In the genomic region with DNA sequence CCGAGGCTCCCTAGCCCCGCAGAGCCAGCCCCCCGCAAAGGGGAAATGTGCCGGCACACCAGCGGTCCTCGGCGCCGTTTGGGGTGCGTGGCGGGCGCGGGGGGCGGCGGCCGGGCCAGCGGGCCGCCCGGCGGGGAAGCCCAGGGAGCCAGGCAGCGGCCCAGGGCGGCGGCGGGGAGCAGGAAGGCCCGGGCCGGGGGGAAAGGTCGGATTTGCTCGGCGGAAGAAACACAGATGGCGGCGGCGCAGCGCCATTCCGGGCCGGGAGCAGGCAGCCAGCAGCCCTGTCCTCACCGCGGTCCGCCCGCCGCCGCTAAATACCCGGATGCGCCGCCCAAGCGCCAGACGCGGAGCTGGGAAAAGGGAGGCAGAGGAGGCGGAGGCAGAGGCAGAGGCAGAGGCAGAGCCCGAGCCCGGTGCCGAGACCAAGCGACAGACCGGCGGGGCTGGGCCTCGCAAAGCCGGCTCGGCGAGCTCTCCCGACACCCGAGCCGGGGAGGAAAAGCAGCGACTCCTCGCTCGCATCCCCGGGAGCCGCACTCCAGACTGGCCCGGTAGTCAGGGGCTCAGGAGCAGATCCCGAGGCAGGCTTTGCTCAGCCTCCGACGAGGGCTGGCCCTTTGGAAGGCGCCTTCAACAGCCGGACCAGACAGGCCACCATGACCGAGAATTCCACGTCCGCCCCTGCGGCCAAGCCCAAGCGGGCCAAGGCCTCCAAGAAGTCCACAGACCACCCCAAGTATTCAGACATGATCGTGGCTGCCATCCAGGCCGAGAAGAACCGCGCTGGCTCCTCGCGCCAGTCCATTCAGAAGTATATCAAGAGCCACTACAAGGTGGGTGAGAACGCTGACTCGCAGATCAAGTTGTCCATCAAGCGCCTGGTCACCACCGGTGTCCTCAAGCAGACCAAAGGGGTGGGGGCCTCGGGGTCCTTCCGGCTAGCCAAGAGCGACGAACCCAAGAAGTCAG, we compare ENCODE assay signal across 1 cellular context.
TF ChIP-seq lines count a peak whose summit lies in the region.

No MANE protein-coding gene starts in this region.

TF ChIP-seq in HepG2, 621 proteins besides CTCF, POLR2A, EP300 and RAD21 (continued from another document and continues in another):
- no peak for TF ChIP-seq RCOR2 (CRISPR knock-in tag; IDR thresholded peaks at IDR 0.05)
- TF ChIP-seq HIVEP1 (CRISPR knock-in tag; IDR thresholded peaks at IDR 0.05) = no peak
- TF ChIP-seq ZNF205 (CRISPR knock-in tag; IDR thresholded peaks at IDR 0.05) = 0 out of 2 replicates have a peak, but pooled peaks have one; percentile 73
- TF ChIP-seq, protein P1, sequence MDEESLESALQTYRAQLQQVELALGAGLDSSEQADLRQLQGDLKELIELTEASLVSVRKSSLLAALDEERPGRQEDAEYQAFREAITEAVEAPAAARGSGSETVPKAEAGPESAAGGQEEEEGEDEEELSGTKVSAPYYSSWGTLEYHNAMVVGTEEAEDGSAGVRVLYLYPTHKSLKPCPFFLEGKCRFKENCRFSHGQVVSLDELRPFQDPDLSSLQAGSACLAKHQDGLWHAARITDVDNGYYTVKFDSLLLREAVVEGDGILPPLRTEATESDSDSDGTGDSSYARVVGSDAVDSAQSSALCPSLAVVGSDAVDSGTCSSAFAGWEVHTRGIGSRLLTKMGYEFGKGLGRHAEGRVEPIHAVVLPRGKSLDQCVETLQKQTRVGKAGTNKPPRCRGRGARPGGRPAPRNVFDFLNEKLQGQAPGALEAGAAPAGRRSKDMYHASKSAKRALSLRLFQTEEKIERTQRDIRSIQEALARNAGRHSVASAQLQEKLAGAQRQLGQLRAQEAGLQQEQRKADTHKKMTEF (CRISPR knock-in tag; IDR thresholded peaks at IDR 0.05) = peak; percentile 64
- TF ChIP-seq ETV6 (CRISPR knock-in tag; conservative IDR thresholded peaks at IDR 0.05) = no peak
- TF ChIP-seq GATAD2A (CRISPR knock-in tag; IDR thresholded peaks at IDR 0.05) = peak; percentile 50; the same call in 1 of the 2 replicates
- peak; percentile 14; the same call in 1 of the 2 replicates for TF ChIP-seq ZBTB7B (CRISPR knock-in tag; IDR thresholded peaks at IDR 0.05)
- TF ChIP-seq DR1 (CRISPR knock-in tag; IDR thresholded peaks at IDR 0.05) = peak; percentile 85
- TF ChIP-seq, protein P2, sequence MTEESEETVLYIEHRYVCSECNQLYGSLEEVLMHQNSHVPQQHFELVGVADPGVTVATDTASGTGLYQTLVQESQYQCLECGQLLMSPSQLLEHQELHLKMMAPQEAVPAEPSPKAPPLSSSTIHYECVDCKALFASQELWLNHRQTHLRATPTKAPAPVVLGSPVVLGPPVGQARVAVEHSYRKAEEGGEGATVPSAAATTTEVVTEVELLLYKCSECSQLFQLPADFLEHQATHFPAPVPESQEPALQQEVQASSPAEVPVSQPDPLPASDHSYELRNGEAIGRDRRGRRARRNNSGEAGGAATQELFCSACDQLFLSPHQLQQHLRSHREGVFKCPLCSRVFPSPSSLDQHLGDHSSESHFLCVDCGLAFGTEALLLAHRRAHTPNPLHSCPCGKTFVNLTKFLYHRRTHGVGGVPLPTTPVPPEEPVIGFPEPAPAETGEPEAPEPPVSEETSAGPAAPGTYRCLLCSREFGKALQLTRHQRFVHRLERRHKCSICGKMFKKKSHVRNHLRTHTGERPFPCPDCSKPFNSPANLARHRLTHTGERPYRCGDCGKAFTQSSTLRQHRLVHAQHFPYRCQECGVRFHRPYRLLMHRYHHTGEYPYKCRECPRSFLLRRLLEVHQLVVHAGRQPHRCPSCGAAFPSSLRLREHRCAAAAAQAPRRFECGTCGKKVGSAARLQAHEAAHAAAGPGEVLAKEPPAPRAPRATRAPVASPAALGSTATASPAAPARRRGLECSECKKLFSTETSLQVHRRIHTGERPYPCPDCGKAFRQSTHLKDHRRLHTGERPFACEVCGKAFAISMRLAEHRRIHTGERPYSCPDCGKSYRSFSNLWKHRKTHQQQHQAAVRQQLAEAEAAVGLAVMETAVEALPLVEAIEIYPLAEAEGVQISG (CRISPR knock-in tag; IDR thresholded peaks at IDR 0.05) = peak; percentile 85
- TF ChIP-seq MYNN (CRISPR knock-in tag; IDR thresholded peaks at IDR 0.05; ENCODE audit: low read depth) = no peak; the same call in 1 of the 2 replicates
- no peak for TF ChIP-seq ZNF660 (CRISPR knock-in tag; IDR thresholded peaks at IDR 0.05; ENCODE audit: borderline replicate concordance, low read depth)
- TF ChIP-seq NFKB2 (CRISPR knock-in tag; IDR thresholded peaks at IDR 0.05; ENCODE audit: borderline replicate concordance) = peak; percentile 75
- TF ChIP-seq ADNP (CRISPR knock-in tag; IDR thresholded peaks at IDR 0.05) = 0 out of 2 replicates have a peak, but pooled peaks have one; percentile 27
- no peak for TF ChIP-seq ZFP36L2 (CRISPR knock-in tag; IDR thresholded peaks at IDR 0.05)
- peak; percentile 47 for TF ChIP-seq SP2 (CRISPR knock-in tag; IDR thresholded peaks at IDR 0.05)
- no peak for TF ChIP-seq HMG20B (CRISPR knock-in tag; conservative IDR thresholded peaks at IDR 0.05)
- TF ChIP-seq, protein P3, sequence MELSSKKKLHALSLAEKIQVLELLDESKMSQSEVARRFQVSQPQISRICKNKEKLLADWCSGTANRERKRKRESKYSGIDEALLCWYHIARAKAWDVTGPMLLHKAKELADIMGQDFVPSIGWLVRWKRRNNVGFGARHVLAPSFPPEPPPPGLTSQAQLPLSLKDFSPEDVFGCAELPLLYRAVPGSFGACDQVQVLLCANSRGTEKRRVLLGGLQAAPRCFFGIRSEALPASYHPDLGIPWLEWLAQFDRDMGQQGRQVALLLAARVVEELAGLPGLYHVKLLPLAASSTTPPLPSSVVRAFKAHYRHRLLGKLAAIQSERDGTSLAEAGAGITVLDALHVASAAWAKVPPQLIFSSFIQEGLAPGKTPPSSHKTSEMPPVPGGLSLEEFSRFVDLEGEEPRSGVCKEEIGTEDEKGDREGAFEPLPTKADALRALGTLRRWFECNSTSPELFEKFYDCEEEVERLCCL (CRISPR knock-in tag; IDR thresholded peaks at IDR 0.05; ENCODE audit: borderline replicate concordance) = no peak
- 0 out of 2 replicates have a peak, but pooled peaks have one; percentile 23 for TF ChIP-seq ONECUT2 (CRISPR knock-in tag; IDR thresholded peaks at IDR 0.05)
- TF ChIP-seq PLRG1 (conservative IDR thresholded peaks at IDR 0.05) = no peak
- TF ChIP-seq MEIS2 (CRISPR knock-in tag; IDR thresholded peaks at IDR 0.05) = peak; percentile 85
- TF ChIP-seq TAF1 (CRISPR knock-in tag; IDR thresholded peaks at IDR 0.05) = peak; percentile 91
- peak; percentile 92; the same call in 1 of the 2 replicates for TF ChIP-seq ZNF788 (CRISPR knock-in tag; IDR thresholded peaks at IDR 0.05; ENCODE audit: borderline replicate concordance)
- peak; percentile 43; the same call in 1 of the 2 replicates for TF ChIP-seq BRCA1 (CRISPR knock-in tag; IDR thresholded peaks at IDR 0.05)
- TF ChIP-seq NR3C1 (CRISPR knock-in tag; IDR thresholded peaks at IDR 0.05) = no peak
- TF ChIP-seq ISL2 (CRISPR knock-in tag; IDR thresholded peaks at IDR 0.05) = peak; percentile 74
- no peak for TF ChIP-seq NFRKB (IDR thresholded peaks at IDR 0.05)
- TF ChIP-seq, protein P4, sequence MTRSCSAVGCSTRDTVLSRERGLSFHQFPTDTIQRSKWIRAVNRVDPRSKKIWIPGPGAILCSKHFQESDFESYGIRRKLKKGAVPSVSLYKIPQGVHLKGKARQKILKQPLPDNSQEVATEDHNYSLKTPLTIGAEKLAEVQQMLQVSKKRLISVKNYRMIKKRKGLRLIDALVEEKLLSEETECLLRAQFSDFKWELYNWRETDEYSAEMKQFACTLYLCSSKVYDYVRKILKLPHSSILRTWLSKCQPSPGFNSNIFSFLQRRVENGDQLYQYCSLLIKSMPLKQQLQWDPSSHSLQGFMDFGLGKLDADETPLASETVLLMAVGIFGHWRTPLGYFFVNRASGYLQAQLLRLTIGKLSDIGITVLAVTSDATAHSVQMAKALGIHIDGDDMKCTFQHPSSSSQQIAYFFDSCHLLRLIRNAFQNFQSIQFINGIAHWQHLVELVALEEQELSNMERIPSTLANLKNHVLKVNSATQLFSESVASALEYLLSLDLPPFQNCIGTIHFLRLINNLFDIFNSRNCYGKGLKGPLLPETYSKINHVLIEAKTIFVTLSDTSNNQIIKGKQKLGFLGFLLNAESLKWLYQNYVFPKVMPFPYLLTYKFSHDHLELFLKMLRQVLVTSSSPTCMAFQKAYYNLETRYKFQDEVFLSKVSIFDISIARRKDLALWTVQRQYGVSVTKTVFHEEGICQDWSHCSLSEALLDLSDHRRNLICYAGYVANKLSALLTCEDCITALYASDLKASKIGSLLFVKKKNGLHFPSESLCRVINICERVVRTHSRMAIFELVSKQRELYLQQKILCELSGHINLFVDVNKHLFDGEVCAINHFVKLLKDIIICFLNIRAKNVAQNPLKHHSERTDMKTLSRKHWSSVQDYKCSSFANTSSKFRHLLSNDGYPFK (CRISPR knock-in tag; IDR thresholded peaks at IDR 0.05; ENCODE audit: borderline replicate concordance) = peak; percentile 50; the same call in 1 of the 2 replicates
- TF ChIP-seq ZNF749 (CRISPR knock-in tag; IDR thresholded peaks at IDR 0.05; ENCODE audit: borderline replicate concordance) = no peak; the same call in 1 of the 2 replicates
- peak; percentile 90 for TF ChIP-seq ZNF768 (CRISPR knock-in tag; IDR thresholded peaks at IDR 0.05)
- TF ChIP-seq ZSCAN31 (CRISPR knock-in tag; IDR thresholded peaks at IDR 0.05; ENCODE audit: low read depth) = peak; percentile 75; the same call in 1 of the 2 replicates
- TF ChIP-seq TMF1 (CRISPR knock-in tag; IDR thresholded peaks at IDR 0.05; ENCODE audit: low read depth) = peak; percentile 91
- peak; percentile 23; the same call in 1 of the 2 replicates for TF ChIP-seq ZNF34 (CRISPR knock-in tag; IDR thresholded peaks at IDR 0.05; ENCODE audit: borderline replicate concordance)
- no peak for TF ChIP-seq CREB1 (IDR thresholded peaks at IDR 0.05)
- no peak for TF ChIP-seq CREB1 (CRISPR knock-in tag; IDR thresholded peaks at IDR 0.05)
- peak; percentile 73 for TF ChIP-seq RBM22 (optimal IDR thresholded peaks at IDR 0.05; ENCODE audit: low read length)
- no peak for TF ChIP-seq GTF3A (CRISPR knock-in tag; conservative IDR thresholded peaks at IDR 0.05)
- TF ChIP-seq MEF2D (CRISPR knock-in tag; IDR thresholded peaks at IDR 0.05) = peak; percentile 59; the same call in 1 of the 2 replicates
- TF ChIP-seq ZSCAN25 (CRISPR knock-in tag; IDR thresholded peaks at IDR 0.05) = peak; percentile 63; the same call in 1 of the 2 replicates
- TF ChIP-seq MTA3 (CRISPR knock-in tag; IDR thresholded peaks at IDR 0.05) = no peak
- TF ChIP-seq, protein P5, sequence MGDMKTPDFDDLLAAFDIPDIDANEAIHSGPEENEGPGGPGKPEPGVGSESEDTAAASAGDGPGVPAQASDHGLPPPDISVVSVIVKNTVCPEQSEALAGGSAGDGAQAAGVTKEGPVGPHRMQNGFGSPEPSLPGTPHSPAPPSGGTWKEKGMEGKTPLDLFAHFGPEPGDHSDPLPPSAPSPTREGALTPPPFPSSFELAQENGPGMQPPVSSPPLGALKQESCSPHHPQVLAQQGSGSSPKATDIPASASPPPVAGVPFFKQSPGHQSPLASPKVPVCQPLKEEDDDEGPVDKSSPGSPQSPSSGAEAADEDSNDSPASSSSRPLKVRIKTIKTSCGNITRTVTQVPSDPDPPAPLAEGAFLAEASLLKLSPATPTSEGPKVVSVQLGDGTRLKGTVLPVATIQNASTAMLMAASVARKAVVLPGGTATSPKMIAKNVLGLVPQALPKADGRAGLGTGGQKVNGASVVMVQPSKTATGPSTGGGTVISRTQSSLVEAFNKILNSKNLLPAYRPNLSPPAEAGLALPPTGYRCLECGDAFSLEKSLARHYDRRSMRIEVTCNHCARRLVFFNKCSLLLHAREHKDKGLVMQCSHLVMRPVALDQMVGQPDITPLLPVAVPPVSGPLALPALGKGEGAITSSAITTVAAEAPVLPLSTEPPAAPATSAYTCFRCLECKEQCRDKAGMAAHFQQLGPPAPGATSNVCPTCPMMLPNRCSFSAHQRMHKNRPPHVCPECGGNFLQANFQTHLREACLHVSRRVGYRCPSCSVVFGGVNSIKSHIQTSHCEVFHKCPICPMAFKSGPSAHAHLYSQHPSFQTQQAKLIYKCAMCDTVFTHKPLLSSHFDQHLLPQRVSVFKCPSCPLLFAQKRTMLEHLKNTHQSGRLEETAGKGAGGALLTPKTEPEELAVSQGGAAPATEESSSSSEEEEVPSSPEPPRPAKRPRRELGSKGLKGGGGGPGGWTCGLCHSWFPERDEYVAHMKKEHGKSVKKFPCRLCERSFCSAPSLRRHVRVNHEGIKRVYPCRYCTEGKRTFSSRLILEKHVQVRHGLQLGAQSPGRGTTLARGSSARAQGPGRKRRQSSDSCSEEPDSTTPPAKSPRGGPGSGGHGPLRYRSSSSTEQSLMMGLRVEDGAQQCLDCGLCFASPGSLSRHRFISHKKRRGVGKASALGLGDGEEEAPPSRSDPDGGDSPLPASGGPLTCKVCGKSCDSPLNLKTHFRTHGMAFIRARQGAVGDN (CRISPR knock-in tag; IDR thresholded peaks at IDR 0.05) = peak; percentile 84
- no peak for TF ChIP-seq SOX6 (IDR thresholded peaks at IDR 0.05)
- TF ChIP-seq SOX6 (CRISPR knock-in tag; IDR thresholded peaks at IDR 0.05) = peak; percentile 47; the same call in 1 of the 2 replicates
- no peak for TF ChIP-seq PCBP2 (optimal IDR thresholded peaks at IDR 0.05; ENCODE audit: low read depth, low read length, poor library complexity, severe bottlenecking)
- peak; percentile 70; the same call in 1 of the 2 replicates for TF ChIP-seq ARID2 (CRISPR knock-in tag; IDR thresholded peaks at IDR 0.05; ENCODE audit: borderline replicate concordance)
- TF ChIP-seq, protein P6, sequence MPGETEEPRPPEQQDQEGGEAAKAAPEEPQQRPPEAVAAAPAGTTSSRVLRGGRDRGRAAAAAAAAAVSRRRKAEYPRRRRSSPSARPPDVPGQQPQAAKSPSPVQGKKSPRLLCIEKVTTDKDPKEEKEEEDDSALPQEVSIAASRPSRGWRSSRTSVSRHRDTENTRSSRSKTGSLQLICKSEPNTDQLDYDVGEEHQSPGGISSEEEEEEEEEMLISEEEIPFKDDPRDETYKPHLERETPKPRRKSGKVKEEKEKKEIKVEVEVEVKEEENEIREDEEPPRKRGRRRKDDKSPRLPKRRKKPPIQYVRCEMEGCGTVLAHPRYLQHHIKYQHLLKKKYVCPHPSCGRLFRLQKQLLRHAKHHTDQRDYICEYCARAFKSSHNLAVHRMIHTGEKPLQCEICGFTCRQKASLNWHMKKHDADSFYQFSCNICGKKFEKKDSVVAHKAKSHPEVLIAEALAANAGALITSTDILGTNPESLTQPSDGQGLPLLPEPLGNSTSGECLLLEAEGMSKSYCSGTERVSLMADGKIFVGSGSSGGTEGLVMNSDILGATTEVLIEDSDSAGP (CRISPR knock-in tag; IDR thresholded peaks at IDR 0.05; ENCODE audit: borderline replicate concordance) = peak; percentile 63
- TF ChIP-seq, protein P7, sequence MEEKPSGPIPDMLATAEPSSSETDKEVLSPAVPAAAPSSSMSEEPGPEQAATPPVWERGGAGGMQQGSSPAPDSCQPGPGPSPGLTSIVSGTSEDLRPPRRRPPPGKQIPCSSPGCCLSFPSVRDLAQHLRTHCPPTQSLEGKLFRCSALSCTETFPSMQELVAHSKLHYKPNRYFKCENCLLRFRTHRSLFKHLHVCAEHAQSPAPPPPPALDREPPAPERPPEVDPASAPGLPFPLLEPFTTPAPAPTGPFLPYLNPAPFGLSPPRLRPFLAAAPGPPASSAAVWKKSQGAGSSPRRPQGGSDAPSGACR (CRISPR knock-in tag; IDR thresholded peaks at IDR 0.05) = no peak
- TF ChIP-seq ZNF724P (CRISPR knock-in tag; IDR thresholded peaks at IDR 0.05; ENCODE audit: borderline replicate concordance) = peak; percentile 47; the same call in 1 of the 2 replicates
- TF ChIP-seq ZNF792 (CRISPR knock-in tag; IDR thresholded peaks at IDR 0.05) = no peak
- peak; percentile 90 for TF ChIP-seq CBX1 (IDR thresholded peaks at IDR 0.05; ENCODE audit: low read depth)
